Comparison of ENCODE assay signal across 8 cellular contexts in the genomic region with DNA sequence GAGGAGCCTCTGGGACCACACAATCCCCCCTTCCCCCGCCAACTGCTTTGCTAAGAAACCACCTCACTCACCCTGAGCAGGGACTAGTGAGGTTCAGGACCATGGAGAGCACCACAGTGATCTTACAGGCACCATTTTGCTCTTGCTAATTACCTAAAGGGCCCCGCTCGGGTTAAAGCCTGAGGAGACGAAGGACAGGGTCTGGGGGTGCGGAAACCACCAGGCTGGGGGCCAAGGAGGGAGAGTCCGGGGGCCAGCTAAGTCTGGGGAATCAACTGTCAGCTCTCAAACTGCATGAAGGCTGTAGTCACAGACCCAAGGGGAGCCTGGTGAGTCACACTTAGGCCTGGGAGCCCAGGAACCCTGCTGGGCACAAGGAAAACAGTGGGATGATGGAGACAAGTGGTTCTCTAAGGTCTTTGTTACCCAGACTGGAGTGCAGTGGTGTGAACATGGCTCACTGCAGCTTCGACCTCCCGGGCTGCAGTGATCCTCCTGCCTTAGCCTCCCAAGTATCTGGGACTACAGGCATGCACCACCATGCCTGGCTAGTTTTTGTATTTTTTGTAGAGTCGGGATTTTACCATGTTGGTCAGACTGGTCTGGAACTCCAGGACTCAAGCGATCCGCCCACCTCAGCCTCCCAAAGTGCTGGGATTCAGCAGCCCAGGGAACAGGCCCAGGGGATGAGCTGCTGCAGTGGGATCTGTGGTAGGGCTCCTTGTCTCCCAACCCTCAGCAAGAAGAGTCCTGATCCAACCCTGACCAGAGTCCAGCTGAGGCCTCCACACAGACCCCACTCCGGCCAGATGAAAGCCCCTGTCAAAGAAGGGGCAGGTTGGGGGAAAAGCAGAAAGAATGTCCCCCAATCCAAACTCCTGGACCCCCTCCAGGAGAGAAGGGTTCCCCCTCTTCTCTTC.
DNase-seq lines count a peak whose midpoint lies in the region; ATAC-seq, FAIRE-seq and TF ChIP-seq lines count a peak whose summit lies in the region.

No MANE protein-coding gene starts in this region.

- no peak overlapping the region for H3K4me3 ChIP-seq in OCI-LY7 (ENCODE audit: low read depth, low read length, poor library complexity, severe bottlenecking)
- no peak overlapping the region for H3K4me3 ChIP-seq in GM12878
- no peak overlapping the region for H3K4me3 ChIP-seq in left lung
- no peak overlapping the region for H3K4me3 ChIP-seq in kidney (ENCODE audit: low read length in 2 of 2)

- H3K4me2 ChIP-seq in OCI-LY7 (ENCODE audit: low read length) (no peak overlapping the region), GM12878 (ENCODE audit: control insufficient read depth, insufficient read depth) (no peak overlapping the region)

- peaks cover 8% of the 10 kb centered on the region for H3K27me3 Mint-ChIP-seq in activated CD4-positive, alpha-beta T cell treated with anti-CD3 and anti-CD28 coated beads for 36 hours

- FAIRE-seq in GM12878 (lab: Jason Lieb, UNC) (no peak), kidney (lab: Jason Lieb, UNC) (no peak)

- H4K20me1 ChIP-seq in OCI-LY7 (ENCODE audit: insufficient read depth, low read length): no peaks in the 10 kb centered on the region
- no peaks in the 10 kb centered on the region for H4K20me1 ChIP-seq in GM12878 (ENCODE audit: control insufficient read depth, insufficient read depth)

- no peak for TF ChIP-seq EP300 in GM12878 (IDR thresholded peaks at IDR 0.05; ENCODE audit: borderline replicate concordance in 1 of 2, control insufficient read depth in 1 of 2, low read depth in 2 of 2, low read length in 2 of 2)

- H3K9ac ChIP-seq in GM12878 (ENCODE audit: control insufficient read depth, insufficient read depth, low read length): no peak overlapping the region
- no peak overlapping the region for H3K9ac ChIP-seq in kidney (ENCODE audit: low read length in 2 of 2)

- peak; percentile 66 for DNase-seq in activated CD4-positive, alpha-beta T cell treated with anti-CD3 and anti-CD28 coated beads for 36 hours
- no peak for DNase-seq in activated CD4-positive, alpha-beta T cell treated with anti-CD3 and anti-CD28 coated beads for 1 hour
- DNase-seq in OCI-LY7 (ENCODE audit: low spot score) (peak; percentile 58), GM12878 (ENCODE audit: low read depth, low spot score) (no peak), left lung (no peak), kidney (no peak)

- peaks cover 3% of the 10 kb centered on the region for H3K4me1 Mint-ChIP-seq in activated CD4-positive, alpha-beta T cell treated with anti-CD3 and anti-CD28 coated beads for 36 hours

- TF ChIP-seq POLR2A in GM12878 (IDR thresholded peaks at IDR 0.05; ENCODE audit: low read depth, low read length): no peak

- no peak for TF ChIP-seq CTCF in OCI-LY7 (conservative IDR thresholded peaks at IDR 0.05; ENCODE audit: low read length)
- no peak for TF ChIP-seq CTCF in GM12878 (IDR thresholded peaks at IDR 0.05 in 2 of 3, conservative IDR thresholded peaks at IDR 0.05 in 1 of 3; ENCODE audit: control insufficient read depth in 2 of 3, extremely low read depth in 1 of 3, insufficient read depth in 1 of 3, low read depth in 3 of 3, low read length in 3 of 3)
- TF ChIP-seq CTCF in left lung (IDR thresholded peaks at IDR 0.05): no peak
- TF ChIP-seq CTCF in kidney (IDR thresholded peaks at IDR 0.05; ENCODE audit: borderline replicate concordance, extremely low read depth, insufficient read depth): no peak

- H3K9me3 ChIP-seq in OCI-LY7 (ENCODE audit: low read length) (no peaks in the 10 kb centered on the region), GM12878 (replicated peaks; ENCODE audit: control insufficient read depth, insufficient read depth, low read length) (no peaks in the 10 kb centered on the region), left lung (no peaks in the 10 kb centered on the region), kidney (ENCODE audit: control insufficient read depth in 1 of 2, low read length in 2 of 2) (no peaks in the 10 kb centered on the region)

- no peaks in the 10 kb centered on the region for H3K27me3 ChIP-seq in GM12878 (replicated peaks in 1 of 2; ENCODE audit: control insufficient read depth in 2 of 2, insufficient read depth in 2 of 2, low read length in 1 of 2)
- no peaks in the 10 kb centered on the region for H3K27me3 ChIP-seq in left lung

- 34% methylated on average over 12 of the region's 12 CpGs for WGBS in GM12878 (ENCODE audit: insufficient coverage, insufficient replicate concordance, low lambda C conversion rate, missing lambda C conversion rate)

- POLR2A ChIA-PET in activated CD4-positive, alpha-beta T cell treated with anti-CD3 and anti-CD28 coated beads for 36 hours (lab: Charles Lee): interaction anchor here (0.7 kb wide), 1 partner anchor 112 kb away, joined by 3 read pairs; no protein-coding TSS in a partner anchor
- POLR2A ChIA-PET in OCI-LY7 (lab: Charles Lee) (interaction anchor here (0.5 kb wide), 1 partner anchor 34 kb away, joined by 3 read pairs; no protein-coding TSS in a partner anchor), GM12878 (lab: Charles Lee) (interaction anchor here (0.6 kb wide), 1 partner anchor 18 kb away, joined by 5 read pairs; no protein-coding TSS in a partner anchor)

- H2AFZ ChIP-seq in OCI-LY7 (ENCODE audit: low read length) (no peak overlapping the region), GM12878 (ENCODE audit: control insufficient read depth, low read depth, low read length) (no peak overlapping the region)

- H3K4me3 Mint-ChIP-seq in activated CD4-positive, alpha-beta T cell treated with anti-CD3 and anti-CD28 coated beads for 36 hours: no peak overlapping the region

- RAD21 ChIA-PET in GM12878 (lab: Charles Lee; ENCODE audit: unreplicated experiment): no interaction called here

- no peaks in the 10 kb centered on the region for H3K9me2 ChIP-seq in OCI-LY7 (ENCODE audit: insufficient read depth, low read length)

- intact Hi-C loops in activated CD4-positive, alpha-beta T cell treated with anti-CD3 and anti-CD28 coated beads for 36 hours (cut with DNase I, micrococcal nuclease): no loop called here
- intact Hi-C loops in OCI-LY7 (cut with micrococcal nuclease; ENCODE audit: unreplicated experiment): no loop called here
- intact Hi-C loops in GM12878 (cut with micrococcal nuclease; ENCODE audit: unreplicated experiment): no loop called here
- intact Hi-C loops in left lung (cut with DNase I): no loop called here
- intact Hi-C loops in kidney (cut with DNase I): no loop called here

- CTCF ChIA-PET in activated CD4-positive, alpha-beta T cell treated with anti-CD3 and anti-CD28 coated beads for 36 hours (lab: Charles Lee): interaction anchor here (0.6 to 0.7 kb wide), 2 partner anchors 167 to 207 kb away, joined by 3 read pairs; no protein-coding TSS in a partner anchor
- CTCF ChIA-PET in OCI-LY7 (lab: Charles Lee; ENCODE audit: unreplicated experiment) (no interaction called here), GM12878 (lab: Yijun Ruan, JAX) (no interaction called here)

- H3K36me3 ChIP-seq in OCI-LY7 (ENCODE audit: insufficient read depth, low read length): no peaks in the 10 kb centered on the region
- no peaks in the 10 kb centered on the region for H3K36me3 ChIP-seq in GM12878 (ENCODE audit: control insufficient read depth in 2 of 2, insufficient read depth in 2 of 2, low read length in 1 of 2)
- H3K36me3 ChIP-seq in left lung: no peaks in the 10 kb centered on the region
- no peaks in the 10 kb centered on the region for H3K36me3 ChIP-seq in kidney (ENCODE audit: control insufficient read depth in 1 of 2, insufficient read depth in 2 of 2, low read length in 2 of 2)

- BruUV-seq in OCI-LY7 (replicated peaks; lab: Mats Ljungman, UMichigan) (no TSS peak), GM12878 (replicated peaks; lab: Mats Ljungman, UMichigan) (no TSS peak)

- no peak overlapping the region for H3K27ac Mint-ChIP-seq in activated CD4-positive, alpha-beta T cell treated with anti-CD3 and anti-CD28 coated beads for 36 hours

- in situ Hi-C loops in GM12878 (cut with MboI): no loop called here

- no peak for TF ChIP-seq RAD21 in GM12878 (IDR thresholded peaks at IDR 0.05; ENCODE audit: insufficient read depth, low read depth, low read length)

- H3K36me3 Mint-ChIP-seq in activated CD4-positive, alpha-beta T cell treated with anti-CD3 and anti-CD28 coated beads for 36 hours (ENCODE audit: low read depth): no peaks in the 10 kb centered on the region

- SMC1A ChIA-PET in GM12878 (lab: Charles Lee; ENCODE audit: uncharacterized antibody, unreplicated experiment): interaction anchor here (0.6 kb wide), 1 partner anchor 227 kb away, joined by 3 read pairs; no protein-coding TSS in a partner anchor

- no peak for ATAC-seq in activated CD4-positive, alpha-beta T cell treated with anti-CD3 and anti-CD28 coated beads for 36 hours
- ATAC-seq in GM12878 (peak; percentile 57), left lung (peak; percentile 79), GM21390 (IDR thresholded peaks at IDR 0.05; ENCODE audit: unreplicated experiment) (no peak), HG02642 (IDR thresholded peaks at IDR 0.05; ENCODE audit: poor library complexity, unreplicated experiment) (no peak)

- no peak overlapping the region for H3K27ac ChIP-seq in OCI-LY7 (ENCODE audit: low read depth, low read length, poor library complexity, severe bottlenecking)
- no peak overlapping the region for H3K27ac ChIP-seq in GM12878 (ENCODE audit: control insufficient read depth, insufficient read depth)
- no peak overlapping the region for H3K27ac ChIP-seq in left lung
- H3K27ac ChIP-seq in kidney (ENCODE audit: low read depth in 2 of 2, low read length in 2 of 2): no peak overlapping the region

- H3K79me2 ChIP-seq in OCI-LY7 (ENCODE audit: insufficient read depth, low read depth, low read length) (no peaks in the 10 kb centered on the region), GM12878 (ENCODE audit: control insufficient read depth, insufficient read depth, low read length) (no peaks in the 10 kb centered on the region)

- no peaks in the 10 kb centered on the region for H3K4me1 ChIP-seq in OCI-LY7 (ENCODE audit: insufficient read depth, low read length, poor library complexity, severe bottlenecking)
- no peaks in the 10 kb centered on the region for H3K4me1 ChIP-seq in GM12878 (ENCODE audit: control insufficient read depth, insufficient read depth, low read length)
- peaks cover 0 to 11% of the 10 kb centered on the region in 2 donors for H3K4me1 ChIP-seq in left lung
- peaks cover 0 to 7% of the 10 kb centered on the region in 2 donors for H3K4me1 ChIP-seq in kidney (ENCODE audit: control insufficient read depth in 1 of 2, insufficient read depth in 1 of 2, low read depth in 1 of 2, low read length in 2 of 2)

- peaks cover 2% of the 10 kb centered on the region for H3K9me3 Mint-ChIP-seq in activated CD4-positive, alpha-beta T cell treated with anti-CD3 and anti-CD28 coated beads for 36 hours (ENCODE audit: low read depth)

Comparison
In these comparisons a context has a peak if more than half of its experiments do, and no peak if none do; other contexts are left out.
1. DNase-seq: peak in activated CD4-positive, alpha-beta T cell treated with anti-CD3 and anti-CD28 coated beads for 36 hours (single experiment) and OCI-LY7 (single experiment); none in activated CD4-positive, alpha-beta T cell treated with anti-CD3 and anti-CD28 coated beads for 1 hour (single experiment), GM12878 (single experiment), left lung (0 of 2) and kidney (single experiment).
2. ATAC-seq: peak in GM12878 (single experiment) and left lung (single experiment); none in activated CD4-positive, alpha-beta T cell treated with anti-CD3 and anti-CD28 coated beads for 36 hours (single experiment), GM21390 (single experiment) and HG02642 (single experiment).